Comparison of ENCODE assay signal across 7 cellular contexts in genomic region chr2:89945004-89945616, GRCh38.
DNase-seq lines count a peak whose midpoint lies in the region; ATAC-seq, FAIRE-seq and TF ChIP-seq lines count a peak whose summit lies in the region.
"Not testable (repeated sequence)": the region's sequence is repeated elsewhere in the genome, so short reads cannot be mapped to it uniquely, and the experiment has no call there.

No MANE protein-coding gene starts in this region.

- not testable (repeated sequence) for H3K4me3 ChIP-seq in bronchial epithelial cell (ENCODE audit: low read depth, low read length); mucosa of descending colon

- TF ChIP-seq CTCF in bronchial epithelial cell (IDR thresholded peaks at IDR 0.05; ENCODE audit: insufficient read depth, low read length, severe bottlenecking); mucosa of descending colon (IDR thresholded peaks at IDR 0.05): not testable (repeated sequence)

- peak; percentile 75 for FAIRE-seq in GM12891 (lab: Jason Lieb, UNC)
- FAIRE-seq in HTR-8/SVneo (lab: Jason Lieb, UNC): peak; percentile 49
- FAIRE-seq in bronchial epithelial cell (lab: Jason Lieb, UNC): peak; percentile 72

- TF ChIP-seq POLR2A in GM12891 (IDR thresholded peaks at IDR 0.05; ENCODE audit: low read depth, low read length): not testable (repeated sequence)

- ATAC-seq in GM18868 (IDR thresholded peaks at IDR 0.05; ENCODE audit: unreplicated experiment): peak; percentile 58
- peak; percentile 46 for ATAC-seq in SK-N-SH treated with all-trans-retinoic acid at 6 μM for 48 hours
- peak; percentile 43 for ATAC-seq in left lobe of liver
- ATAC-seq in mucosa of descending colon: peak; percentile 81

- H3K27me3 ChIP-seq in bronchial epithelial cell (ENCODE audit: control insufficient read depth, insufficient read depth, low read length): not testable (repeated sequence)

- not testable (repeated sequence) for DNase-seq in GM12891 (ENCODE audit: insufficient read length, low spot score); HTR-8/SVneo (ENCODE audit: insufficient read length, low spot score); bronchial epithelial cell (ENCODE audit: low read depth); left lobe of liver (ENCODE audit: low spot score); mucosa of descending colon

- not testable (repeated sequence) for H3K4me1 ChIP-seq in mucosa of descending colon (ENCODE audit: low read depth)

- intact Hi-C loops in mucosa of descending colon (cut with DNase I, micrococcal nuclease): not testable (repeated sequence)

- not testable (repeated sequence) for H3K36me3 ChIP-seq in bronchial epithelial cell (ENCODE audit: control insufficient read depth, insufficient read depth, low read length); mucosa of descending colon (ENCODE audit: low read depth)

- H3K9me3 ChIP-seq in mucosa of descending colon: not testable (repeated sequence)
